In genomic region chr17:6666077-6666521, GRCh38 we compare ENCODE assay signal across 9 cellular contexts. TPM values are rescaled to one million over a fixed set of nuclear protein-coding genes. Genes with fewer than 3 reads are reported as not detected.
A peak's percentile ranks its signal among the peaks of the same experiment; 100 is the strongest.
DNase-seq lines count a peak whose midpoint lies in the region; ATAC-seq and TF ChIP-seq lines count a peak whose summit lies in the region.
"Had no signal": no experiment of that assay in that cellular context is flagged by ENCODE, and none has a peak within 500 bp of the region (broad histone marks: within the 10 kb centered on the region; RNA-seq: fewer than 3 reads in every experiment).

No MANE protein-coding gene starts in this region.

- H3K9me3 Mint-ChIP-seq in CD8-positive, alpha-beta T cell: no peaks in the 10 kb centered on the region
- H3K9me3 Mint-ChIP-seq in activated T-cell treated with anti-CD3 and anti-CD28 coated beads, Interleukin-2, amount 50 U/mL, for 4 hours: no peaks in the 10 kb centered on the region
- H3K9me3 Mint-ChIP-seq in nephron progenitor cell: no peaks in the 10 kb centered on the region

- no peaks in the 10 kb centered on the region for H3K27me3 Mint-ChIP-seq in CD8-positive, alpha-beta T cell (ENCODE audit: low read depth)
- no peaks in the 10 kb centered on the region for H3K27me3 Mint-ChIP-seq in activated T-cell treated with anti-CD3 and anti-CD28 coated beads, Interleukin-2, amount 50 U/mL, for 4 hours (ENCODE audit: low read depth)
- peaks cover 39% of the 10 kb centered on the region for H3K27me3 Mint-ChIP-seq in nephron progenitor cell (ENCODE audit: low read depth, poor library complexity)

- H3K4me1 Mint-ChIP-seq in CD8-positive, alpha-beta T cell (ENCODE audit: low read depth): peaks cover 15% of the 10 kb centered on the region
- H3K4me1 Mint-ChIP-seq in activated T-cell treated with anti-CD3 and anti-CD28 coated beads, Interleukin-2, amount 50 U/mL, for 4 hours (ENCODE audit: low read depth): peaks cover 15% of the 10 kb centered on the region
- H3K4me1 Mint-ChIP-seq in nephron progenitor cell: peaks cover 31% of the 10 kb centered on the region

- no peaks in the 10 kb centered on the region for H4K20me1 ChIP-seq in HCT116 (ENCODE audit: insufficient read depth)

- RAD21 ChIA-PET in HCT116 (lab: Charles Lee; ENCODE audit: low non-redundant PET in 1 of 2, low total read pairs in 2 of 2, uncharacterized antibody in 2 of 2, unreplicated experiment in 2 of 2): interaction anchor here in 1 of 2 experiments (1.2 to 1.6 kb wide), 2 partner anchors 36 to 339 kb away, joined by 4 read pairs; no protein-coding TSS in a partner anchor

- ATAC-seq in CD8-positive, alpha-beta T cell: peak; percentile 65
- ATAC-seq in HCT116 (peak; percentile 82), aorta (ENCODE audit: low FRiP score) (peak; percentile 87), GM19328 (IDR thresholded peaks at IDR 0.05; ENCODE audit: unreplicated experiment) (no peak)
- peak; percentile 66 to 80 for ATAC-seq in activated T-cell treated with anti-CD3 and anti-CD28 coated beads, Interleukin-2, amount 50 U/mL, for 4 hours

- intact Hi-C loops in CD8-positive, alpha-beta T cell (cut with DNase I, micrococcal nuclease): loop anchor here (1.0 to 5.0 kb wide), 5 partner anchors 26 to 341 kb away; partner anchors contain the start of genes KIAA0753 (in 1 of the 2) and TEKT1 (in 1 of the 2)
- intact Hi-C loops in HCT116 (cut with micrococcal nuclease): loop anchor here (1.0 to 2.0 kb wide), 3 partner anchors 177 to 335 kb away; no protein-coding TSS in a partner anchor
- intact Hi-C loops in aorta (cut with DNase I): loop anchor here (10.0 kb wide), 2 partner anchors 179 to 339 kb away; no protein-coding TSS in a partner anchor

- H3K27ac ChIP-seq in CD8-positive, alpha-beta T cell (ENCODE audit: low read depth, low read length): no peak overlapping the region
- H3K27ac ChIP-seq in HCT116 (ENCODE audit: low read depth, low read length): no peak overlapping the region
- H3K27ac ChIP-seq in aorta (ENCODE audit: low read depth in 1 of 2, low read length in 2 of 2): no peak overlapping the region

- H3K36me3 ChIP-seq in CD8-positive, alpha-beta T cell (ENCODE audit: insufficient read depth, low read length): no peaks in the 10 kb centered on the region
- H3K36me3 ChIP-seq in HCT116 (ENCODE audit: control insufficient read depth in 1 of 2, insufficient read depth in 2 of 2, low read length in 2 of 2) (no peaks in the 10 kb centered on the region), aorta (ENCODE audit: control insufficient read depth in 1 of 2, insufficient read depth in 2 of 2, low read length in 1 of 2) (no peaks in the 10 kb centered on the region)

- peak overlapping the region; percentile 24; the same call in 1 of the 2 replicates for H3K4me2 ChIP-seq in HCT116 (ENCODE audit: low read length)

- BruUV-seq in HCT116 (replicated peaks; lab: Mats Ljungman, UMichigan): no TSS peak

- no peak overlapping the region for H3K4me3 ChIP-seq in CD8-positive, alpha-beta T cell (ENCODE audit: low read depth, low read length)
- H3K4me3 ChIP-seq in HCT116 (replicated peaks in 1 of 2; ENCODE audit: low read depth in 1 of 2, low read length in 2 of 2): no peak overlapping the region
- no peak overlapping the region for H3K4me3 ChIP-seq in fibroblast of villous mesenchyme (ENCODE audit: low read depth, low read length)
- no peak overlapping the region for H3K4me3 ChIP-seq in aorta (ENCODE audit: low read length in 2 of 2)

- no peak overlapping the region for H3K27ac Mint-ChIP-seq in CD8-positive, alpha-beta T cell
- H3K27ac Mint-ChIP-seq in nephron progenitor cell: no peak overlapping the region

- peak; percentile 99 for TF ChIP-seq RAD21 in HCT116 (IDR thresholded peaks at IDR 0.05; ENCODE audit: low read depth)

- peak overlapping the region; percentile 20 for H2AFZ ChIP-seq in HCT116 (ENCODE audit: low read depth, low read length, poor library complexity, severe bottlenecking)

- no peaks in the 10 kb centered on the region for H3K27me3 ChIP-seq in CD8-positive, alpha-beta T cell (ENCODE audit: insufficient read depth, low read length)
- no peaks in the 10 kb centered on the region; the same call in 1 of the 2 replicates for H3K27me3 ChIP-seq in HCT116 (ENCODE audit: insufficient read depth, low read length)
- no peaks in the 10 kb centered on the region for H3K27me3 ChIP-seq in aorta (ENCODE audit: control insufficient read depth in 1 of 2, insufficient read depth in 2 of 2, low read length in 1 of 2)

- no peaks in the 10 kb centered on the region for H3K9me2 ChIP-seq in HCT116 (ENCODE audit: insufficient read depth)

- H3K9ac ChIP-seq in HCT116 (ENCODE audit: low read length): no peak overlapping the region

- no peaks in the 10 kb centered on the region for H3K79me2 ChIP-seq in HCT116 (ENCODE audit: insufficient read depth, low read length)

- DNase-seq in CD8-positive, alpha-beta T cell: peak in 4 of 7 experiments; percentile 16 to 53 (median 42)
- DNase-seq in HCT116 (ENCODE audit: low read depth, low spot score): peak; percentile 81
- DNase-seq in NOMO-1 treated with DMSO at 0.1 percent for 48 hours (lab: John Stamatoyannopoulos, UW; ENCODE audit: unreplicated experiment): peak; percentile 62
- DNase-seq in activated T-cell treated with anti-CD3 and anti-CD28 coated beads, Interleukin-2, amount 50 U/mL, for 4 hours: peak; percentile 33
- DNase-seq in fibroblast of villous mesenchyme (ENCODE audit: low read depth): peak; percentile 84
- peak; percentile 75 for DNase-seq in nephron progenitor cell
- DNase-seq in aorta: peak; percentile 72 to 82

- H3K9me3 ChIP-seq in CD8-positive, alpha-beta T cell (ENCODE audit: low read length): no peaks in the 10 kb centered on the region
- H3K9me3 ChIP-seq in HCT116 (ENCODE audit: control insufficient read depth in 1 of 2, insufficient read depth in 1 of 2, low read depth in 1 of 2, low read length in 2 of 2): no peaks in the 10 kb centered on the region
- no peaks in the 10 kb centered on the region for H3K9me3 ChIP-seq in aorta (ENCODE audit: control insufficient read depth, low read length)

- POLR2A ChIA-PET in CD8-positive, alpha-beta T cell (lab: Charles Lee): no interaction called here
- POLR2A ChIA-PET in HCT116 (lab: Charles Lee): interaction anchor here (0.6 to 1.4 kb wide), 2 partner anchors 178 to 338 kb away, joined by 5 read pairs; no protein-coding TSS in a partner anchor

- CTCF ChIA-PET in CD8-positive, alpha-beta T cell (lab: Charles Lee): interaction anchor here (0.9 to 2.0 kb wide), 13 partner anchors 9 to 959 kb away, joined by 3 to 10 read pairs (median 3); no protein-coding TSS in a partner anchor
- CTCF ChIA-PET in HCT116 (lab: Charles Lee): interaction anchor here (0.8 to 3.8 kb wide), 10 partner anchors 13 to 357 kb away, joined by 3 to 34 read pairs (median 4); partner anchors contain the start of gene BCL6B

- H3K4me3 Mint-ChIP-seq in CD8-positive, alpha-beta T cell: no peak overlapping the region
- H3K4me3 Mint-ChIP-seq in activated T-cell treated with anti-CD3 and anti-CD28 coated beads, Interleukin-2, amount 50 U/mL, for 4 hours: no peak overlapping the region
- no peak overlapping the region for H3K4me3 Mint-ChIP-seq in nephron progenitor cell

- no peak for TF ChIP-seq POLR2A in HCT116 (IDR thresholded peaks at IDR 0.05; ENCODE audit: borderline replicate concordance, extremely low read depth, insufficient read depth, insufficient read length)

- WGBS in aorta, 2 donors: 14 to 16% methylated on average over 9 of the region's 9 CpGs

- no peaks in the 10 kb centered on the region for H3K4me1 ChIP-seq in CD8-positive, alpha-beta T cell (ENCODE audit: insufficient read depth, low read length)
- H3K4me1 ChIP-seq in HCT116 (ENCODE audit: control insufficient read depth in 1 of 2, insufficient read depth in 2 of 2, low read length in 2 of 2) (peaks cover 18 to 41% of the 10 kb centered on the region in 2 experiments), aorta (ENCODE audit: control insufficient read depth in 1 of 2, insufficient read depth in 2 of 2, low read length in 2 of 2) (no peaks in the 10 kb centered on the region)

- peak; percentile 77 for TF ChIP-seq CTCF in CD8-positive, alpha-beta T cell (IDR thresholded peaks at IDR 0.05)
- TF ChIP-seq CTCF in HCT116 (IDR thresholded peaks at IDR 0.05 in 2 of 3, conservative IDR thresholded peaks at IDR 0.05 in 1 of 3; ENCODE audit: borderline replicate concordance in 1 of 3, insufficient read depth in 1 of 3, low read depth in 2 of 3, low read length in 2 of 3) (peak; percentile 94 to 95 (median 95)), fibroblast of villous mesenchyme (IDR thresholded peaks at IDR 0.05; ENCODE audit: insufficient read depth, low read depth, low read length) (peak; percentile 99), nephron progenitor cell (IDR thresholded peaks at IDR 0.05) (peak; percentile 85)

- H3K36me3 Mint-ChIP-seq in CD8-positive, alpha-beta T cell: peaks cover 23% of the 10 kb centered on the region
- no peaks in the 10 kb centered on the region for H3K36me3 Mint-ChIP-seq in activated T-cell treated with anti-CD3 and anti-CD28 coated beads, Interleukin-2, amount 50 U/mL, for 4 hours (ENCODE audit: insufficient read depth)
- H3K36me3 Mint-ChIP-seq in nephron progenitor cell (ENCODE audit: low read depth): no peaks in the 10 kb centered on the region

RNA-seq across cellular contexts. Expression of gene C17orf100, which starts 14.5 kb away (rescaled TPM):
- under 1 TPM; 0.39 to 0.73 TPM for total RNA-seq in CD8-positive, alpha-beta T cell
- total RNA-seq in HCT116 (2021; ENCODE audit: unreplicated experiment): 0.76 TPM
- 1.2 and 2.0 TPM in 2 replicates for polyA plus RNA-seq in HCT116 (2012)
- total RNA-seq in activated T-cell treated with anti-CD3 and anti-CD28 coated beads, Interleukin-2, amount 50 U/mL, for 4 hours: 1 to 10 TPM in 2 of 3 donors, under 1 TPM in 1; 0.90 to 1.8 (median 1.1) TPM
- total RNA-seq in fibroblast of villous mesenchyme: 0.43 and 0.97 TPM in 2 replicates
- 1 to 10 TPM; 1.2 to 1.5 TPM for total RNA-seq in aorta
- 1 to 10 TPM; 1.0 to 1.5 TPM for polyA plus RNA-seq in aorta

RNA-seq across cellular contexts. Expression of gene MED31, which starts 14.7 kb away (rescaled TPM):
- total RNA-seq in CD8-positive, alpha-beta T cell: 10 to 100 TPM; 21.4 to 25.6 TPM
- total RNA-seq in HCT116 (2021; ENCODE audit: unreplicated experiment) (20.3 TPM), fibroblast of villous mesenchyme (10.0 and 14.2 TPM in 2 replicates), aorta (10 to 100 TPM in 1 of 2 donors, 1 to 10 TPM in 1; 8.4 to 14.1 TPM)
- polyA plus RNA-seq in HCT116 (2012): 11.8 and 13.2 TPM in 2 replicates
- 10 to 100 TPM; 20.6 to 28.1 (median 25.2) TPM for total RNA-seq in activated T-cell treated with anti-CD3 and anti-CD28 coated beads, Interleukin-2, amount 50 U/mL, for 4 hours
- 10 to 100 TPM in 1 of 2 donors, 1 to 10 TPM in 1; 9.9 to 15.2 TPM for polyA plus RNA-seq in aorta

RNA-seq across cellular contexts. Expression of gene TXNDC17, which starts 25.2 kb away (rescaled TPM):
- total RNA-seq in CD8-positive, alpha-beta T cell: 10 to 100 TPM; 20.0 to 21.4 TPM
- total RNA-seq in HCT116 (2021; ENCODE audit: unreplicated experiment): 121 TPM
- 194 and 203 TPM in 2 replicates for polyA plus RNA-seq in HCT116 (2012)
- total RNA-seq in activated T-cell treated with anti-CD3 and anti-CD28 coated beads, Interleukin-2, amount 50 U/mL, for 4 hours: 100 to 1,000 TPM; 107 to 122 (median 108) TPM
- 72.2 and 74.3 TPM in 2 replicates for total RNA-seq in fibroblast of villous mesenchyme
- 10 to 100 TPM; 28.0 to 41.4 TPM for total RNA-seq in aorta
- 100 to 1,000 TPM in 1 of 2 donors, 10 to 100 TPM in 1; 97.0 to 149 TPM for polyA plus RNA-seq in aorta

RNA-seq across cellular contexts. Expression of gene KIAA0753, which starts 25.6 kb away (rescaled TPM):
- total RNA-seq in CD8-positive, alpha-beta T cell: 1 to 10 TPM; 5.1 to 6.9 TPM
- total RNA-seq in HCT116 (2021; ENCODE audit: unreplicated experiment): 18.3 TPM
- 8.0 and 8.2 TPM in 2 replicates for polyA plus RNA-seq in HCT116 (2012)
- total RNA-seq in activated T-cell treated with anti-CD3 and anti-CD28 coated beads, Interleukin-2, amount 50 U/mL, for 4 hours: 10 to 100 TPM; 16.9 to 19.2 (median 17.1) TPM
- 16.1 and 23.3 TPM in 2 replicates for total RNA-seq in fibroblast of villous mesenchyme
- 10 to 100 TPM; 10.9 to 20.2 TPM for total RNA-seq in aorta
- 1 to 10 TPM; 2.5 to 9.7 TPM for polyA plus RNA-seq in aorta

RNA-seq across cellular contexts. Expression of gene SLC13A5, which starts 47.1 kb away (rescaled TPM):
- not detected for total RNA-seq in CD8-positive, alpha-beta T cell
- 0.07 TPM for total RNA-seq in HCT116 (2021; ENCODE audit: unreplicated experiment)
- polyA plus RNA-seq in HCT116 (2012): 0.07 and 0.27 TPM in 2 replicates
- total RNA-seq in activated T-cell treated with anti-CD3 and anti-CD28 coated beads, Interleukin-2, amount 50 U/mL, for 4 hours: under 1 TPM in 1 of 3 donors, not detected in 2; 0.13 TPM
- total RNA-seq in fibroblast of villous mesenchyme: under 0.01 TPM in 1 of 2 replicates, not detected in the other
- under 1 TPM; 0.10 to 0.36 TPM for total RNA-seq in aorta
- polyA plus RNA-seq in aorta: not detected
- total RNA-seq: T-helper 2 cell treated with Interferon-gamma antibody and Interleukin-4, amounts not matched to agents 100 ng/mL and 5 ng/mL, for 36 hours had no signal

Comparison
In these comparisons a context has a peak if more than half of its experiments do, and no peak if none do; other contexts are left out.
1. DNase-seq: peak in every context shown above with its lines; median percentile 84 in fibroblast of villous mesenchyme; 81 in HCT116; 77 in aorta; 75 in nephron progenitor cell; 62 in NOMO-1 treated with DMSO at 0.1 percent for 48 hours; 42 in CD8-positive, alpha-beta T cell; 33 in activated T-cell treated with anti-CD3 and anti-CD28 coated beads, Interleukin-2, amount 50 U/mL, for 4 hours.